In genomic region chr17:64457156-64457555, GRCh38 we compare ENCODE assay signal across 17 cellular contexts. TPM values are rescaled to one million over a fixed set of nuclear protein-coding genes. Genes with fewer than 3 reads are reported as not detected.
DNase-seq lines count a peak whose midpoint lies in the region; ATAC-seq, FAIRE-seq and TF ChIP-seq lines count a peak whose summit lies in the region.
"Had no signal": no experiment of that assay in that cellular context is flagged by ENCODE, and none has a peak within 500 bp of the region (broad histone marks: within the 10 kb centered on the region; RNA-seq: fewer than 3 reads in every experiment).

No MANE protein-coding gene starts in this region.

- POLR2A ChIA-PET in activated naive CD8-positive, alpha-beta T cell treated with anti-CD3 and anti-CD28 coated beads, Interleukin-2, amount 10 ng/mL, durations not matched to agents 7 days and 5 days (lab: Charles Lee) = interaction anchor here (1.6 to 2.0 kb wide), 2 partner anchors 48 to 49 kb away, joined by 7 to 12 read pairs; partner anchors contain the start of genes CEP95 and DDX5
- POLR2A ChIA-PET in GM10248 (lab: Yijun Ruan, JAX) = no interaction called here

- FAIRE-seq in GM19239 (lab: Jason Lieb, UNC) = no peak
- FAIRE-seq: H54 had no signal

- H3K27ac Mint-ChIP-seq in activated naive CD8-positive, alpha-beta T cell treated with anti-CD3 and anti-CD28 coated beads, Interleukin-2, amount 10 ng/mL, durations not matched to agents 7 days and 5 days = peak overlapping the region; percentile 0
- no peak overlapping the region for H3K27ac Mint-ChIP-seq in activated naive CD8-positive, alpha-beta T cell treated with anti-CD3 and anti-CD28 coated beads for 36 hours

- CTCF ChIA-PET in GM10248 (lab: Yijun Ruan, JAX) = interaction anchor here (1.5 to 5.1 kb wide), 4 partner anchors 30 to 38 kb away, joined by 3 to 24 read pairs (median 4); no protein-coding TSS in a partner anchor

- no peak for TF ChIP-seq CTCF in GM10248 (IDR thresholded peaks at IDR 0.05; ENCODE audit: control extremely low read depth, extremely low read depth, low read depth, missing control alignments)

- H3K4me1 Mint-ChIP-seq in activated naive CD8-positive, alpha-beta T cell treated with anti-CD3 and anti-CD28 coated beads, Interleukin-2, amount 10 ng/mL, durations not matched to agents 7 days and 5 days = peaks cover 18% of the 10 kb centered on the region
- H3K4me1 Mint-ChIP-seq in activated naive CD8-positive, alpha-beta T cell treated with anti-CD3 and anti-CD28 coated beads for 36 hours = peaks cover 11% of the 10 kb centered on the region

- H3K4me3 Mint-ChIP-seq in activated naive CD8-positive, alpha-beta T cell treated with anti-CD3 and anti-CD28 coated beads, Interleukin-2, amount 10 ng/mL, durations not matched to agents 7 days and 5 days = no peak overlapping the region
- H3K4me3 Mint-ChIP-seq in activated naive CD8-positive, alpha-beta T cell treated with anti-CD3 and anti-CD28 coated beads for 36 hours = no peak overlapping the region

- ATAC-seq in activated naive CD8-positive, alpha-beta T cell treated with anti-CD3 and anti-CD28 coated beads, Interleukin-2, amount 10 ng/mL, durations not matched to agents 7 days and 5 days (ENCODE audit: low read depth) = no peak
- ATAC-seq: heart left ventricle, Right ventricle myocardium inferior had no signal

- no peaks in the 10 kb centered on the region for H3K9me3 Mint-ChIP-seq in activated naive CD8-positive, alpha-beta T cell treated with anti-CD3 and anti-CD28 coated beads, Interleukin-2, amount 10 ng/mL, durations not matched to agents 7 days and 5 days
- no peaks in the 10 kb centered on the region for H3K9me3 Mint-ChIP-seq in activated naive CD8-positive, alpha-beta T cell treated with anti-CD3 and anti-CD28 coated beads for 36 hours

- no peak for DNase-seq in activated naive CD8-positive, alpha-beta T cell treated with anti-CD3 and anti-CD28 coated beads, Interleukin-2, amount 10 ng/mL, durations not matched to agents 7 days and 5 days
- DNase-seq in activated naive CD8-positive, alpha-beta T cell treated with anti-CD3 and anti-CD28 coated beads for 36 hours = no peak
- DNase-seq in amniotic epithelial cell (ENCODE audit: low read depth) (peak; percentile 79), iris pigment epithelial cell (ENCODE audit: low read depth) (peak; percentile 91), NCI-H2171 (lab: John Stamatoyannopoulos, UW) (no peak), GM10248 (ENCODE audit: extremely low spot score) (no peak), GM19239 (ENCODE audit: insufficient read length, low spot score) (no peak), NCI-H2107 (lab: John Stamatoyannopoulos, UW) (no peak)
- DNase-seq: effector CD8-positive, alpha-beta T cell; heart left ventricle; left ventricle myocardium inferior; NCI-H1417; NCI-H524 treated with DMSO at 0.1 percent for 48 hours; stimulated activated CD4-positive, alpha-beta T cell treated with anti-CD3 and anti-CD28 coated beads, Interleukin-15, amount 100 ng/mL, for 24 hours; uterus had no signal

- no peaks in the 10 kb centered on the region for H3K27me3 Mint-ChIP-seq in activated naive CD8-positive, alpha-beta T cell treated with anti-CD3 and anti-CD28 coated beads, Interleukin-2, amount 10 ng/mL, durations not matched to agents 7 days and 5 days
- H3K27me3 Mint-ChIP-seq in activated naive CD8-positive, alpha-beta T cell treated with anti-CD3 and anti-CD28 coated beads for 36 hours = no peaks in the 10 kb centered on the region

- H3K36me3 Mint-ChIP-seq in activated naive CD8-positive, alpha-beta T cell treated with anti-CD3 and anti-CD28 coated beads, Interleukin-2, amount 10 ng/mL, durations not matched to agents 7 days and 5 days = peaks cover 3% of the 10 kb centered on the region
- peaks cover 3% of the 10 kb centered on the region for H3K36me3 Mint-ChIP-seq in activated naive CD8-positive, alpha-beta T cell treated with anti-CD3 and anti-CD28 coated beads for 36 hours

RNA-seq across cellular contexts. Expression of gene MILR1, which starts 8.2 kb away (rescaled TPM):
- 1 to 10 TPM in 1 of 2 experiments, under 1 TPM in 1; 0.65 to 1.2 TPM for total RNA-seq in activated naive CD8-positive, alpha-beta T cell treated with anti-CD3 and anti-CD28 coated beads, Interleukin-2, amount 10 ng/mL, durations not matched to agents 7 days and 5 days
- total RNA-seq in activated naive CD8-positive, alpha-beta T cell treated with anti-CD3 and anti-CD28 coated beads for 36 hours = under 1 TPM; 0.49 to 0.68 TPM

RNA-seq across cellular contexts. Expression of gene POLG2, which starts 39.7 kb away (rescaled TPM):
- 10 to 100 TPM; 36.4 to 42.9 TPM for total RNA-seq in activated naive CD8-positive, alpha-beta T cell treated with anti-CD3 and anti-CD28 coated beads, Interleukin-2, amount 10 ng/mL, durations not matched to agents 7 days and 5 days
- 10 to 100 TPM; 28.6 to 32.8 TPM for total RNA-seq in activated naive CD8-positive, alpha-beta T cell treated with anti-CD3 and anti-CD28 coated beads for 36 hours

RNA-seq across cellular contexts. Expression of gene DDX5, which starts 48.9 kb away (rescaled TPM):
- total RNA-seq in activated naive CD8-positive, alpha-beta T cell treated with anti-CD3 and anti-CD28 coated beads, Interleukin-2, amount 10 ng/mL, durations not matched to agents 7 days and 5 days = 1,000 to 10,000 TPM; 1,143 to 1,182 TPM
- total RNA-seq in activated naive CD8-positive, alpha-beta T cell treated with anti-CD3 and anti-CD28 coated beads for 36 hours = 100 to 1,000 TPM; 719 to 745 TPM

RNA-seq across cellular contexts. Expression of gene CEP95, which starts 49.6 kb away (rescaled TPM):
- 10 to 100 TPM; 71.0 to 71.7 TPM for total RNA-seq in activated naive CD8-positive, alpha-beta T cell treated with anti-CD3 and anti-CD28 coated beads, Interleukin-2, amount 10 ng/mL, durations not matched to agents 7 days and 5 days
- total RNA-seq in activated naive CD8-positive, alpha-beta T cell treated with anti-CD3 and anti-CD28 coated beads for 36 hours = 10 to 100 TPM; 39.3 to 39.7 TPM

Comparison
In these comparisons a context has a peak if more than half of its experiments do, and no peak if none do; other contexts are left out.
1. DNase-seq: peak in amniotic epithelial cell (single experiment) and iris pigment epithelial cell (single experiment); none in activated naive CD8-positive, alpha-beta T cell treated with anti-CD3 and anti-CD28 coated beads, Interleukin-2, amount 10 ng/mL, durations not matched to agents 7 days and 5 days (single experiment), activated naive CD8-positive, alpha-beta T cell treated with anti-CD3 and anti-CD28 coated beads for 36 hours (single experiment), NCI-H2171 (single experiment), GM10248 (single experiment), GM19239 (single experiment) and NCI-H2107 (single experiment).